26 cellular contexts compared by ENCODE assay signal in the genomic region with DNA sequence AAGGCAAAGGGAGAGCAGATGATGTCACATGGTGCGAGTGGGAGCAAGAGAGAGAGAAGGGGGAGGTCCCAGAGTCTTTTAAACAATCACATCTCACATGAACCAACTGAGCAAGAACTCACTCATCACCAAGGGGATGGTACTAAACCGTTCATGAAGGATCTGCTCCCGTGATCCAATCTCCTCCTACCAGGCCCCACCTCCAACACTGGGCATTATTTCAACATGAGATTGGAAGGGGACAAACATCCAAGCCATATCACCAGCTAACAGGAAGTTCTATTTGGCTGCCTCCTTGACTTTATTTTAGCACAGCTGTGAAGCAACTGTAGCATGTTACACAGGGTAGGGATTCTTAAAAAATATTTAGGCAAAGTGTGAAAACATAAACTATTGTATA.
DNase-seq lines count a peak whose midpoint lies in the region; ATAC-seq and TF ChIP-seq lines count a peak whose summit lies in the region.
"Had no signal": no experiment of that assay in that cellular context is flagged by ENCODE, and none has a peak within 500 bp of the region (broad histone marks: within the 10 kb centered on the region; RNA-seq: fewer than 3 reads in every experiment).

No MANE protein-coding gene starts in this region.

- CTCF ChIA-PET in activated CD4-positive, alpha-beta T cell treated with anti-CD3 and anti-CD28 coated beads for 36 hours (lab: Charles Lee): no interaction called here

- H3K9me3 Mint-ChIP-seq in activated CD4-positive, alpha-beta T cell treated with anti-CD3 and anti-CD28 coated beads for 36 hours (ENCODE audit: low read depth): peaks cover 5% of the 10 kb centered on the region
- H3K9me3 Mint-ChIP-seq: activated B cell treated with CpG ODN at 0.5 μM for 24 hours; activated naive CD4-positive, alpha-beta T cell treated with anti-CD3 and anti-CD28 coated beads for 36 hours; activated T-cell treated with anti-CD3 and anti-CD28 coated beads, Interleukin-2, amount 50 U/mL, for 24 hours had no signal

- H3K27ac ChIP-seq in left ventricle myocardium inferior (replicated peaks) (peak overlapping the region; percentile 33), upper lobe of right lung (no peak overlapping the region)
- H3K27ac ChIP-seq: 22Rv1, BLaER1, esophagus squamous epithelium, hepatocyte, lower lobe of right lung, prostate gland had no signal

- H3K27me3 Mint-ChIP-seq in activated CD4-positive, alpha-beta T cell treated with anti-CD3 and anti-CD28 coated beads for 36 hours: peaks cover 1% of the 10 kb centered on the region
- H3K27me3 Mint-ChIP-seq: activated B cell treated with CpG ODN at 0.5 μM for 24 hours; activated T-cell treated with anti-CD3 and anti-CD28 coated beads, Interleukin-2, amount 50 U/mL, for 24 hours; type B pancreatic cell had no signal

- H3K4me3 ChIP-seq in cardiac fibroblast (replicated peaks in 1 of 2; ENCODE audit: low read depth in 2 of 2, low read length in 2 of 2) (no peak overlapping the region), left ventricle myocardium inferior (no peak overlapping the region), upper lobe of right lung (no peak overlapping the region)
- H3K4me3 ChIP-seq: BLaER1, esophagus squamous epithelium, hepatocyte, lower lobe of right lung, prostate gland had no signal

- ATAC-seq in activated CD4-positive, alpha-beta T cell treated with anti-CD3 and anti-CD28 coated beads for 36 hours: no peak
- peak; percentile 51 for ATAC-seq in upper lobe of right lung
- ATAC-seq: stimulated activated naive CD8-positive, alpha-beta T cell treated with anti-CD3 and anti-CD28 coated beads, Interleukin-15, Interleukin-2, amounts not matched to agents 100 U/mL and 50 U/mL, for 24 hours had no signal

- intact Hi-C loops in activated CD4-positive, alpha-beta T cell treated with anti-CD3 and anti-CD28 coated beads for 36 hours (cut with DNase I, micrococcal nuclease): no loop called here
- intact Hi-C loops in left ventricle myocardium inferior (cut with micrococcal nuclease): no loop called here
- intact Hi-C loops in upper lobe of right lung (cut with DNase I): no loop called here

- H3K27me3 ChIP-seq in left ventricle myocardium inferior (ENCODE audit: low read depth): no peaks in the 10 kb centered on the region
- H3K27me3 ChIP-seq in upper lobe of right lung: no peaks in the 10 kb centered on the region
- H3K27me3 ChIP-seq: BLaER1, esophagus squamous epithelium, hepatocyte had no signal

- no peaks in the 10 kb centered on the region for H3K4me1 ChIP-seq in left ventricle myocardium inferior
- peaks cover 6% of the 10 kb centered on the region for H3K4me1 ChIP-seq in upper lobe of right lung
- H3K4me1 ChIP-seq: BLaER1, esophagus squamous epithelium, lower lobe of right lung, prostate gland had no signal

- DNase-seq in activated CD4-positive, alpha-beta T cell treated with anti-CD3 and anti-CD28 coated beads for 36 hours: no peak
- no peak for DNase-seq in activated CD4-positive, alpha-beta T cell treated with anti-CD3 and anti-CD28 coated beads for 1 hour
- DNase-seq in cardiac fibroblast (ENCODE audit: low read depth in 2 of 2) (peak; percentile 24 to 77), left ventricle myocardium inferior (no peak), upper lobe of right lung (no peak), DMS114 treated with DMSO at 0.1 percent for 48 hours (lab: John Stamatoyannopoulos, UW; ENCODE audit: unreplicated experiment) (no peak), epidermal melanocyte (ENCODE audit: insufficient read length, low spot score) (no peak), ACHN (no peak)
- DNase-seq: activated B cell treated with CpG ODN at 0.5 μM for 24 hours; activated naive CD4-positive, alpha-beta T cell treated with anti-CD3 and anti-CD28 coated beads for 36 hours; activated T-cell treated with anti-CD3 and anti-CD28 coated beads, Interleukin-2, amount 50 U/mL, for 24 hours; anterior cingulate cortex; Caco-2; effector memory CD4-positive, alpha-beta T cell; esophagus squamous epithelium; lower lobe of right lung; NCI-H1694 treated with DMSO at 0.1 percent for 48 hours; NCI-H82; small intestine; stimulated activated CD4-positive, alpha-beta T cell treated with anti-CD3 and anti-CD28 coated beads, Interleukin-2, amount 100 ng/mL, for 48 hours; stimulated activated naive CD8-positive, alpha-beta T cell treated with anti-CD3 and anti-CD28 coated beads, Interleukin-15, Interleukin-2, amounts not matched to agents 100 U/mL and 50 U/mL, for 24 hours had no signal

- H3K36me3 ChIP-seq in left ventricle myocardium inferior (no peaks in the 10 kb centered on the region), upper lobe of right lung (no peaks in the 10 kb centered on the region)
- H3K36me3 ChIP-seq: BLaER1, esophagus squamous epithelium, lower lobe of right lung, prostate gland had no signal

- no peaks in the 10 kb centered on the region for H3K9me3 ChIP-seq in left ventricle myocardium inferior (replicated peaks)
- no peaks in the 10 kb centered on the region for H3K9me3 ChIP-seq in upper lobe of right lung
- H3K9me3 ChIP-seq: BLaER1, Caco-2, esophagus squamous epithelium, lower lobe of right lung, prostate gland had no signal

- peaks cover 3% of the 10 kb centered on the region for H3K36me3 Mint-ChIP-seq in activated CD4-positive, alpha-beta T cell treated with anti-CD3 and anti-CD28 coated beads for 36 hours (ENCODE audit: low read depth)
- H3K36me3 Mint-ChIP-seq: type B pancreatic cell had no signal

- peak overlapping the region; percentile 38 for H3K27ac Mint-ChIP-seq in activated CD4-positive, alpha-beta T cell treated with anti-CD3 and anti-CD28 coated beads for 36 hours
- H3K27ac Mint-ChIP-seq: activated B cell treated with CpG ODN at 0.5 μM for 24 hours; activated naive CD4-positive, alpha-beta T cell treated with anti-CD3 and anti-CD28 coated beads for 36 hours; activated T-cell treated with anti-CD3 and anti-CD28 coated beads, Interleukin-2, amount 50 U/mL, for 24 hours had no signal

- TF ChIP-seq CTCF in cardiac fibroblast (IDR thresholded peaks at IDR 0.05; ENCODE audit: low read depth, low read length) (no peak), left ventricle myocardium inferior (IDR thresholded peaks at IDR 0.05; ENCODE audit: borderline replicate concordance) (no peak), upper lobe of right lung (IDR thresholded peaks at IDR 0.05) (no peak)

- POLR2A ChIA-PET in activated CD4-positive, alpha-beta T cell treated with anti-CD3 and anti-CD28 coated beads for 36 hours (lab: Charles Lee): no interaction called here

- in situ Hi-C loops in ACHN (cut with HindIII; ENCODE audit: low pct_ligation_motif_present, low pct_unique_long_range_greater_than_20kb, low sequenced_read_pairs): no loop called here

- H3K4me1 Mint-ChIP-seq in activated CD4-positive, alpha-beta T cell treated with anti-CD3 and anti-CD28 coated beads for 36 hours: peaks cover 32% of the 10 kb centered on the region
- H3K4me1 Mint-ChIP-seq: activated B cell treated with CpG ODN at 0.5 μM for 24 hours had no signal

- H3K4me3 Mint-ChIP-seq in activated CD4-positive, alpha-beta T cell treated with anti-CD3 and anti-CD28 coated beads for 36 hours: no peak overlapping the region
- H3K4me3 Mint-ChIP-seq: activated B cell treated with CpG ODN at 0.5 μM for 24 hours; activated naive CD4-positive, alpha-beta T cell treated with anti-CD3 and anti-CD28 coated beads for 36 hours; activated T-cell treated with anti-CD3 and anti-CD28 coated beads, Interleukin-2, amount 50 U/mL, for 24 hours had no signal

Comparison
In these comparisons a context has a peak if more than half of its experiments do, and no peak if none do; other contexts are left out.
1. DNase-seq: peak in cardiac fibroblast (2 of 2); none in activated CD4-positive, alpha-beta T cell treated with anti-CD3 and anti-CD28 coated beads for 36 hours (single experiment), activated CD4-positive, alpha-beta T cell treated with anti-CD3 and anti-CD28 coated beads for 1 hour (single experiment), left ventricle myocardium inferior (single experiment), upper lobe of right lung (single experiment), DMS114 treated with DMSO at 0.1 percent for 48 hours (single experiment), epidermal melanocyte (single experiment) and ACHN (single experiment).